Comparison of ENCODE assay signal across 12 cellular contexts in the genomic region with DNA sequence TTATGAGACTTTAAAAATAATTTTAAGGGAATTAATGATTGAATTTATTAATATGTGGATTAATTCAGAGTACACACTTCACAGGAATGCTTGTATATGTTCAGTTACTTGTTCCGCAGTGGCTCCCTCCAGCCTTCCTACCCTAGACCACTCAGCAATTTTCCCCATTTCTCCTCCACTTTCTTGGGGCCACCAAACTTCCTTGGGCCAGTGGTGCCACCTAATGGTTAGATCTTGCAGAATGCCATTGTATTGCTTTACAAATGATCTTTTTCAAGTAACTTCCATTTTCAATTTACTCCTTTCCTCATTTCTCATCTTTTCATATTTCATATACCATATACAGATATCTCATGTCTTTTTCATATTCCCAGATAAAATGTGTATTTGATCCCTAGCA. TPM values are rescaled to one million over a fixed set of nuclear protein-coding genes. Genes with fewer than 3 reads are reported as not detected.
A peak's percentile ranks its signal among the peaks of the same experiment; 100 is the strongest.
DNase-seq lines count a peak whose midpoint lies in the region; ATAC-seq, FAIRE-seq and TF ChIP-seq lines count a peak whose summit lies in the region.
"Had no signal": no experiment of that assay in that cellular context is flagged by ENCODE, and none has a peak within 500 bp of the region (broad histone marks: within the 10 kb centered on the region; RNA-seq: fewer than 3 reads in every experiment).

No MANE protein-coding gene starts in this region.

- in situ Hi-C loops in KBM-7 (cut with MboI; ENCODE audit: low pct_unique_long_range_greater_than_20kb, low sequenced_read_pairs): no loop called here

- H3K27ac ChIP-seq in WERI-Rb-1: no peak overlapping the region
- H3K27ac ChIP-seq: body of pancreas had no signal

- no peaks in the 10 kb centered on the region for H3K9me3 ChIP-seq in WERI-Rb-1 (ENCODE audit: severe bottlenecking)
- H3K9me3 ChIP-seq: body of pancreas had no signal

- DNase-seq in EL (peak; percentile 18), KBM-7 (peak; percentile 37), WERI-Rb-1 (no peak), kidney epithelial cell (ENCODE audit: low read depth) (no peak), GM19239 (ENCODE audit: insufficient read length, low spot score) (no peak), NCI-H2171 treated with DMSO at 0.1 percent for 48 hours (lab: John Stamatoyannopoulos, UW) (no peak), DMS153 (lab: John Stamatoyannopoulos, UW) (no peak)
- DNase-seq: body of pancreas had no signal

- FAIRE-seq in GM19239 (lab: Jason Lieb, UNC): no peak
- FAIRE-seq: frontal cortex, G401.6 had no signal

- H3K27me3 ChIP-seq in WERI-Rb-1 (ENCODE audit: insufficient read depth, low read depth, severe bottlenecking): no peaks in the 10 kb centered on the region
- H3K27me3 ChIP-seq in kidney epithelial cell (ENCODE audit: control insufficient read depth, insufficient read depth, low read length): peaks cover 11% of the 10 kb centered on the region

- H3K36me3 ChIP-seq in WERI-Rb-1: no peaks in the 10 kb centered on the region
- H3K36me3 ChIP-seq in kidney epithelial cell (ENCODE audit: control insufficient read depth, insufficient read depth, low read length): no peaks in the 10 kb centered on the region

- TF ChIP-seq CTCF in WERI-Rb-1 (IDR thresholded peaks at IDR 0.05; ENCODE audit: low read depth, low read length) (peak; percentile 64), kidney epithelial cell (IDR thresholded peaks at IDR 0.05; ENCODE audit: insufficient read depth, low read length, poor library complexity, severe bottlenecking) (peak; percentile 31)

- H3K4me3 ChIP-seq in WERI-Rb-1 (ENCODE audit: low read depth, low read length) (no peak overlapping the region), kidney epithelial cell (ENCODE audit: low read depth, low read length) (no peak overlapping the region)
- H3K4me3 ChIP-seq: body of pancreas had no signal

- no peak for ATAC-seq in HG03175 (IDR thresholded peaks at IDR 0.05; ENCODE audit: unreplicated experiment)
- ATAC-seq: body of pancreas had no signal

RNA-seq across cellular contexts. Expression of a gene that starts 3.6 kb away (rescaled TPM):
- 1.0 and 2.0 TPM in 2 replicates for total RNA-seq in kidney epithelial cell
- total RNA-seq: body of pancreas; T-helper 1 cell treated with Interleukin-12 subunit alpha and Interleukin-12 subunit beta and Interleukin-4 antibody, amounts not matched to agents 30 ng/mL and 1 ng/mL, for 36 hours had no signal

RNA-seq across cellular contexts. Expression of a gene that starts 25.5 kb away (rescaled TPM):
- 1.5 and 2.7 TPM in 2 replicates for total RNA-seq in kidney epithelial cell
- total RNA-seq: T-helper 1 cell treated with Interleukin-12 subunit alpha and Interleukin-12 subunit beta and Interleukin-4 antibody, amounts not matched to agents 30 ng/mL and 1 ng/mL, for 36 hours had no signal

Comparison
In these comparisons a context has a peak if more than half of its experiments do, and no peak if none do; other contexts are left out.
1. DNase-seq: peak in EL (single experiment) and KBM-7 (single experiment); none in WERI-Rb-1 (single experiment), kidney epithelial cell (single experiment), GM19239 (single experiment), NCI-H2171 treated with DMSO at 0.1 percent for 48 hours (single experiment) and DMS153 (single experiment).